ENCODE assay signal across 8 cellular contexts in genomic region chr19:10228925-10229324, GRCh38. TPM values are rescaled to one million over a fixed set of nuclear protein-coding genes. Genes with fewer than 3 reads are reported as not detected.
A peak's percentile ranks its signal among the peaks of the same experiment; 100 is the strongest.
DNase-seq lines count a peak whose midpoint lies in the region; ATAC-seq and TF ChIP-seq lines count a peak whose summit lies in the region.

No MANE protein-coding gene starts in this region.

- in situ Hi-C loops in Panc1 (cut with HindIII; ENCODE audit: low pct_unique_long_range_greater_than_20kb, low sequenced_read_pairs) (no loop called here), astrocyte of the cerebellum (cut with HindIII; ENCODE audit: low sequenced_read_pairs) (no loop called here)

- BruUV-seq in Panc1 (replicated peaks; lab: Mats Ljungman, UMichigan), result no TSS peak

- H3K4me1 ChIP-seq in Panc1 (ENCODE audit: control insufficient read depth, insufficient read depth, low read length) (no peaks in the 10 kb centered on the region), lower lobe of right lung (peaks cover 30% of the 10 kb centered on the region), urinary bladder (ENCODE audit: insufficient read depth) (no peaks in the 10 kb centered on the region)

- H3K27me3 ChIP-seq in Panc1 (ENCODE audit: control insufficient read depth, insufficient read depth, low read length) (no peaks in the 10 kb centered on the region), lower lobe of right lung (ENCODE audit: low read depth) (no peaks in the 10 kb centered on the region)

- 48% methylated on average over 2 of the region's 2 CpGs for WGBS in urinary bladder

- POLR2A ChIA-PET in GM10248 (lab: Yijun Ruan, JAX) (interaction anchor here (0.5 kb wide), 1 partner anchor 14 kb away, joined by 3 read pairs; no protein-coding TSS in a partner anchor), Panc1 (lab: Charles Lee) (interaction anchor here (0.6 kb wide), 1 partner anchor 12 kb away, joined by 4 read pairs; no protein-coding TSS in a partner anchor)

- CTCF ChIA-PET in GM10248 (lab: Yijun Ruan, JAX) (interaction anchor here (0.9 to 6.5 kb wide), 15 partner anchors 10 to 299 kb away, joined by 3 to 72 read pairs (median 6); partner anchors contain the start of genes ICAM1 and MRPL4), Panc1 (lab: Charles Lee) (interaction anchor here (0.6 to 1.3 kb wide), 4 partner anchors 12 to 21 kb away, joined by 3 to 5 read pairs (median 4); no protein-coding TSS in a partner anchor)

- intact Hi-C loops in Panc1 (cut with micrococcal nuclease; ENCODE audit: unreplicated experiment) (no loop called here), lower lobe of right lung (cut with DNase I) (no loop called here)

- H3K36me3 ChIP-seq in Panc1 (ENCODE audit: control insufficient read depth, insufficient read depth, low read length), result no peaks in the 10 kb centered on the region
- H3K36me3 ChIP-seq in lower lobe of right lung, result peaks cover 7% of the 10 kb centered on the region
- no peaks in the 10 kb centered on the region for H3K36me3 ChIP-seq in urinary bladder (ENCODE audit: insufficient read depth)

- H3K4me3 ChIP-seq in Panc1 (ENCODE audit: low read depth in 2 of 2, low read length in 2 of 2) (no peak overlapping the region), astrocyte of the cerebellum (ENCODE audit: low read depth, low read length) (no peak overlapping the region), lower lobe of right lung (peak overlapping the region; percentile 97), urinary bladder (ENCODE audit: low read depth, low read length) (no peak overlapping the region)

- TF ChIP-seq CTCF in GM10248 (IDR thresholded peaks at IDR 0.05; ENCODE audit: control extremely low read depth, extremely low read depth, low read depth, missing control alignments) (peak; percentile 62), Panc1 (IDR thresholded peaks at IDR 0.05) (peak; percentile 67), astrocyte of the cerebellum (IDR thresholded peaks at IDR 0.05; ENCODE audit: low read depth, low read length, missing control alignments) (peak; percentile 50), lower lobe of right lung (IDR thresholded peaks at IDR 0.05) (peak; percentile 59)

- peak; percentile 59 for DNase-seq in AG08396 (ENCODE audit: low spot score)
- peak; percentile 62 for DNase-seq in GM10248 (ENCODE audit: extremely low spot score)
- no peak for DNase-seq in Panc1 (ENCODE audit: low read depth, low spot score)
- no peak for DNase-seq in astrocyte of the cerebellum (ENCODE audit: low read depth)
- DNase-seq in lower lobe of right lung, result no peak
- DNase-seq in NOMO-1 (lab: John Stamatoyannopoulos, UW; ENCODE audit: unreplicated experiment in 2 of 2), result no peak
- no peak for DNase-seq in NCI-H128 (lab: John Stamatoyannopoulos, UW; ENCODE audit: unreplicated experiment)

- H3K27ac ChIP-seq in Panc1 (ENCODE audit: low read length), result no peak overlapping the region
- peak overlapping the region; percentile 18 for H3K27ac ChIP-seq in lower lobe of right lung
- peak overlapping the region; percentile 15 for H3K27ac ChIP-seq in urinary bladder (ENCODE audit: low read depth)

- H3K9me3 ChIP-seq in Panc1 (ENCODE audit: control insufficient read depth, insufficient read depth, low read depth, low read length) (no peaks in the 10 kb centered on the region), lower lobe of right lung (no peaks in the 10 kb centered on the region)

- ATAC-seq in Panc1, result 0 out of 2 replicates have a peak, but pooled peaks have one; percentile 28
- ATAC-seq in lower lobe of right lung, result no peak

RNA-seq across cellular contexts. Expression of gene S1PR2, which starts 2.2 kb away (rescaled TPM):
- total RNA-seq in Panc1 (2021; ENCODE audit: unreplicated experiment) (2.9 TPM), lower lobe of right lung (15.4 TPM), urinary bladder (26.4 TPM)
- polyA plus RNA-seq in Panc1 (2012; ENCODE audit: insufficient read length), result 0.92 TPM
- polyA plus RNA-seq in urinary bladder, result 11.5 TPM

RNA-seq across cellular contexts. Expression of gene MRPL4, which starts 23.1 kb away (rescaled TPM):
- total RNA-seq in Panc1 (2021; ENCODE audit: unreplicated experiment), result 62.8 TPM
- polyA plus RNA-seq in Panc1 (2012; ENCODE audit: insufficient read length), result 86.5 TPM
- total RNA-seq in lower lobe of right lung, result 40.3 TPM
- 9.9 TPM for total RNA-seq in urinary bladder
- 77.4 TPM for polyA plus RNA-seq in urinary bladder

RNA-seq across cellular contexts. Expression of gene DNMT1, which starts 34.2 kb away (rescaled TPM):
- total RNA-seq in Panc1 (2021; ENCODE audit: unreplicated experiment) (168 TPM), lower lobe of right lung (65.5 TPM), urinary bladder (35.5 TPM)
- 111 TPM for polyA plus RNA-seq in Panc1 (2012; ENCODE audit: insufficient read length)
- 32.5 TPM for polyA plus RNA-seq in urinary bladder

RNA-seq across cellular contexts. Expression of gene ICAM1, which starts 42.0 kb away (rescaled TPM):
- 136 TPM for total RNA-seq in Panc1 (2021; ENCODE audit: unreplicated experiment)
- polyA plus RNA-seq in Panc1 (2012; ENCODE audit: insufficient read length), result 279 TPM
- 95.9 TPM for total RNA-seq in lower lobe of right lung
- total RNA-seq in urinary bladder, result 7.7 TPM
- polyA plus RNA-seq in urinary bladder, result 26.4 TPM

RNA-seq across cellular contexts. Expression of gene ICAM4, which starts 57.8 kb away (rescaled TPM):
- total RNA-seq in Panc1 (2021; ENCODE audit: unreplicated experiment) (2.8 TPM), lower lobe of right lung (10.0 TPM), urinary bladder (2.6 TPM)
- polyA plus RNA-seq in Panc1 (2012; ENCODE audit: insufficient read length), result 4.8 TPM
- polyA plus RNA-seq in urinary bladder, result 1.4 TPM

Comparison
In these comparisons a context has a peak if more than half of its experiments do, and no peak if none do; other contexts are left out.
1. DNase-seq: peak in AG08396 (single experiment) and GM10248 (single experiment); none in Panc1 (single experiment), astrocyte of the cerebellum (single experiment), lower lobe of right lung (single experiment), NOMO-1 (0 of 2) and NCI-H128 (single experiment).
2. Peak in every context shown above with its lines, with median percentiles within 50 percentile points of each other: CTCF ChIP-seq.